Comparison of ENCODE assay signal across 8 cellular contexts in the genomic region with DNA sequence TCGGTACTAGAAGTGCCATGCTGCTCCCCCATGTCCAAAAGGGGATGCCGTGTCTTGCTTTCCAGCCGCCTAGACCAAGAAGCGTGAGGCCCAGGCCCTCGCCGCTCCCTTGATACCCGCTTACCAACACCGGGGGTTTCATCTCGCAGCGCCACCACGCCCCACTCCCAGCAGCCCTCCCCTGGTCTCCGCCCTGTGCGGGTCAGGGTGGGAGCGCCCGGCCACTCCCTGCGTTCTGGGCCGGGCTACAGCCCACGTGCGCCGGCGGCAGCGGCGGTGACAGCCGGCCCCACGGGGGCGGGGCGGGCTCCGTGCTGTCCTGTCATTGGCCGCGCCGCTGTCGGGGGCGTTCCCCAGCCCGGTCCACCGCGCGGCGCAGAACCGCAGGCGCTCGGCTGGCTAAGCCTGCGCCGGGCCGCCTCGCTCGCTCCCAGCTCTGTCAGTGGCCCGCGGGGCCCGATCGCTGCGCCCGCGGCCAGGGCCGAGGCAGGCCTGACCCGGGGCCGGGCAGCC. TPM values are rescaled to one million over a fixed set of nuclear protein-coding genes. Genes with fewer than 3 reads are reported as not detected.
A peak's percentile ranks its signal among the peaks of the same experiment; 100 is the strongest.
DNase-seq lines count a peak whose midpoint lies in the region; ATAC-seq, FAIRE-seq and TF ChIP-seq lines count a peak whose summit lies in the region.

A gene with protein sequence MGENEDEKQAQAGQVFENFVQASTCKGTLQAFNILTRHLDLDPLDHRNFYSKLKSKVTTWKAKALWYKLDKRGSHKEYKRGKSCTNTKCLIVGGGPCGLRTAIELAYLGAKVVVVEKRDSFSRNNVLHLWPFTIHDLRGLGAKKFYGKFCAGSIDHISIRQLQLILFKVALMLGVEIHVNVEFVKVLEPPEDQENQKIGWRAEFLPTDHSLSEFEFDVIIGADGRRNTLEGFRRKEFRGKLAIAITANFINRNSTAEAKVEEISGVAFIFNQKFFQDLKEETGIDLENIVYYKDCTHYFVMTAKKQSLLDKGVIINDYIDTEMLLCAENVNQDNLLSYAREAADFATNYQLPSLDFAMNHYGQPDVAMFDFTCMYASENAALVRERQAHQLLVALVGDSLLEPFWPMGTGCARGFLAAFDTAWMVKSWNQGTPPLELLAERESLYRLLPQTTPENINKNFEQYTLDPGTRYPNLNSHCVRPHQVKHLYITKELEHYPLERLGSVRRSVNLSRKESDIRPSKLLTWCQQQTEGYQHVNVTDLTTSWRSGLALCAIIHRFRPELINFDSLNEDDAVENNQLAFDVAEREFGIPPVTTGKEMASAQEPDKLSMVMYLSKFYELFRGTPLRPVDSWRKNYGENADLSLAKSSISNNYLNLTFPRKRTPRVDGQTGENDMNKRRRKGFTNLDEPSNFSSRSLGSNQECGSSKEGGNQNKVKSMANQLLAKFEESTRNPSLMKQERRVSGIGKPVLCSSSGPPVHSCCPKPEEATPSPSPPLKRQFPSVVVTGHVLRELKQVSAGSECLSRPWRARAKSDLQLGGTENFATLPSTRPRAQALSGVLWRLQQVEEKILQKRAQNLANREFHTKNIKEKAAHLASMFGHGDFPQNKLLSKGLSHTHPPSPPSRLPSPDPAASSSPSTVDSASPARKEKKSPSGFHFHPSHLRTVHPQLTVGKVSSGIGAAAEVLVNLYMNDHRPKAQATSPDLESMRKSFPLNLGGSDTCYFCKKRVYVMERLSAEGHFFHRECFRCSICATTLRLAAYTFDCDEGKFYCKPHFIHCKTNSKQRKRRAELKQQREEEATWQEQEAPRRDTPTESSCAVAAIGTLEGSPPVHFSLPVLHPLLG (plus strand): TSS at position 390 of the 513 bp plus-strand sequence. CDS start 51,566 bp downstream, outside the sequence.

- H3K4me3 ChIP-seq in GM08714 (ENCODE audit: low read length) (peak within 1 kb of the TSS; percentile 61; the same call in 1 of the 2 replicates), pancreas (peak within 1 kb of the TSS; percentile 78 to 84 (median 81)), thymus (ENCODE audit: low read length) (peak within 1 kb of the TSS; percentile 61)

- peak within 1 kb of the TSS; percentile 77 for H3K27ac Mint-ChIP-seq in activated naive CD8-positive, alpha-beta T cell treated with anti-CD3 and anti-CD28 coated beads, Interleukin-2, amount 10 ng/mL, durations not matched to agents 7 days and 5 days

- H3K27ac ChIP-seq in pancreas (peak within 1 kb of the TSS; percentile 16 to 58 (median 48)), thymus (ENCODE audit: low read depth) (peak within 1 kb of the TSS; percentile 48)

- H3K27me3 Mint-ChIP-seq in activated naive CD8-positive, alpha-beta T cell treated with anti-CD3 and anti-CD28 coated beads, Interleukin-2, amount 10 ng/mL, durations not matched to agents 7 days and 5 days = peaks cover 3% of the 10 kb centered on the region

- H3K4me1 Mint-ChIP-seq in activated naive CD8-positive, alpha-beta T cell treated with anti-CD3 and anti-CD28 coated beads, Interleukin-2, amount 10 ng/mL, durations not matched to agents 7 days and 5 days = peaks cover 27% of the 10 kb centered on the region

- H3K36me3 Mint-ChIP-seq in activated naive CD8-positive, alpha-beta T cell treated with anti-CD3 and anti-CD28 coated beads, Interleukin-2, amount 10 ng/mL, durations not matched to agents 7 days and 5 days = no peaks in the 10 kb centered on the region

- H3K4me1 ChIP-seq in pancreas (no peaks in the 10 kb centered on the region), thymus (ENCODE audit: control insufficient read depth, insufficient read depth, low read length) (peaks cover 5% of the 10 kb centered on the region)

- H3K27me3 ChIP-seq in pancreas (no peaks in the 10 kb centered on the region), thymus (ENCODE audit: control insufficient read depth, insufficient read depth) (no peaks in the 10 kb centered on the region)

- TF ChIP-seq CTCF in pancreas (IDR thresholded peaks at IDR 0.05) = no peak

- H3K4me3 Mint-ChIP-seq in activated naive CD8-positive, alpha-beta T cell treated with anti-CD3 and anti-CD28 coated beads, Interleukin-2, amount 10 ng/mL, durations not matched to agents 7 days and 5 days = peak within 1 kb of the TSS; percentile 85

- WGBS in pancreas, 2 donors = 0 to 1% methylated on average over 38 to 56 of the region's 56 CpGs
- WGBS in thymus = 2% methylated on average over 56 of the region's 56 CpGs

- ATAC-seq in HG02588 (IDR thresholded peaks at IDR 0.05; ENCODE audit: unreplicated experiment) (peak; percentile 99), pancreas (peak; percentile 97 to 99 (median 98))
- ATAC-seq in activated naive CD8-positive, alpha-beta T cell treated with anti-CD3 and anti-CD28 coated beads, Interleukin-2, amount 10 ng/mL, durations not matched to agents 7 days and 5 days (ENCODE audit: low read depth) = peak; percentile 96

- intact Hi-C loops in head of caudate nucleus (cut with DNase I) = no loop called here
- intact Hi-C loops in pancreas (cut with DNase I) = no loop called here

- H3K36me3 ChIP-seq in pancreas (no peaks in the 10 kb centered on the region), thymus (ENCODE audit: control insufficient read depth, insufficient read depth) (no peaks in the 10 kb centered on the region)

- FAIRE-seq in pancreas (lab: Jason Lieb, UNC) = no peak

- POLR2A ChIA-PET in activated naive CD8-positive, alpha-beta T cell treated with anti-CD3 and anti-CD28 coated beads, Interleukin-2, amount 10 ng/mL, durations not matched to agents 7 days and 5 days (lab: Charles Lee) = interaction anchor here (0.7 to 2.2 kb wide), 7 partner anchors 14 to 126 kb away, joined by 3 to 6 read pairs (median 3); no protein-coding TSS in a partner anchor

- H3K9me3 Mint-ChIP-seq in activated naive CD8-positive, alpha-beta T cell treated with anti-CD3 and anti-CD28 coated beads, Interleukin-2, amount 10 ng/mL, durations not matched to agents 7 days and 5 days = no peaks in the 10 kb centered on the region

- H3K9me3 ChIP-seq in pancreas (no peaks in the 10 kb centered on the region), thymus (ENCODE audit: control insufficient read depth) (no peaks in the 10 kb centered on the region)

- DNase-seq in NCI-H1092 treated with DMSO at 0.1 percent for 48 hours (lab: John Stamatoyannopoulos, UW) (peak; percentile 89), SW 1271 (lab: John Stamatoyannopoulos, UW) (peak; percentile 57 to 82), head of caudate nucleus (peak; percentile 44 to 95 (median 88)), pancreas (peak; percentile 84 to 94 (median 89))
- DNase-seq in activated naive CD8-positive, alpha-beta T cell treated with anti-CD3 and anti-CD28 coated beads, Interleukin-2, amount 10 ng/mL, durations not matched to agents 7 days and 5 days = peak; percentile 92

RNA-seq across cellular contexts. Expression of the gene that starts here (rescaled TPM):
- 10 to 100 TPM; 36.9 to 42.6 TPM for total RNA-seq in activated naive CD8-positive, alpha-beta T cell treated with anti-CD3 and anti-CD28 coated beads, Interleukin-2, amount 10 ng/mL, durations not matched to agents 7 days and 5 days
- total RNA-seq in pancreas = 10 to 100 TPM; 20.4 to 38.8 (median 27.1) TPM
- polyA plus RNA-seq in pancreas = 1 to 10 TPM; 4.8 to 5.4 TPM
- 17.3 TPM for polyA plus RNA-seq in thymus

Comparison
In these comparisons a context has a peak if more than half of its experiments do, and no peak if none do; other contexts are left out.
1. Peak in every context shown above with its lines: DNase-seq, ATAC-seq, H3K4me3 ChIP-seq and H3K27ac ChIP-seq.